ENCODE assay signal across 1 cellular context in genomic region chr2:219249203-219249980, GRCh38.
TF ChIP-seq lines count a peak whose summit lies in the region.

No MANE protein-coding gene starts in this region.

TF ChIP-seq in WTC11, 78 proteins besides CTCF, POLR2A, EP300 and RAD21 (continued from another document):
- TF ChIP-seq ZBTB43 (CRISPR knock-in tag; IDR thresholded peaks at IDR 0.05) (no peak), ZMAT4 (CRISPR knock-in tag; IDR thresholded peaks at IDR 0.05) (no peak)
